In the genomic region with DNA sequence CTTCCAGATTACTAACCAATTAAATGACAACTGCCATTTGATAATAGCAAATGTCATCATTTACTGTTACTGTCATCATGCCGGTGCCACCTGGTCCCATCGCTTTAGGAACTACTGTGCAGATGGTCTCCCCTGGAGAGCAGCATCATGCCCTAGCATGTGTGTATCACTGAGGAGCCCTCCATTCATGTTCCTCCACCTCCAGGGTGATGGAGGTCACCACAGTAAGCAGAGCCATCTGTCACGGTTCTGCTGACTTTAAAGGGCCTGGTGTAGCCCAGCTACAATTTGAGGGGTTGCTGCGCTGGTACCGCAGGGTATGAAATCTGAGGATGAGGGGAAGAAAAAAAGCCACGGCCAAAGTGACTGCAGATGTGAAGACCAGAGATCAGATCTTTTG, we compare ENCODE assay signal across 22 cellular contexts.
"Had no signal": no experiment of that assay in that cellular context is flagged by ENCODE, and none has a peak within 500 bp of the region (broad histone marks: within the 10 kb centered on the region; RNA-seq: fewer than 3 reads in every experiment).

No MANE protein-coding gene starts in this region.

- H3K9me3 Mint-ChIP-seq: activated naive CD4-positive, alpha-beta T cell treated with anti-CD3 and anti-CD28 coated beads, Interleukin-2, amount 50 U/mL, for 24 hours; activated T-helper 2 cell treated with anti-CD3 and anti-CD28 coated beads, Interferon-gamma antibody, Interleukin-2, Interleukin-4, amounts not matched to agents 10 μg/mL and 5 μg/mL and 100 μg/mL, durations not matched to agents 14 hours and 24 hours and 36 hours had no signal

- H3K36me3 Mint-ChIP-seq: activated CD8-positive, alpha-beta memory T cell treated with anti-CD3 and anti-CD28 coated beads, Interleukin-2, amount 10 ng/mL, durations not matched to agents 7 days and 5 days; activated naive CD4-positive, alpha-beta T cell treated with anti-CD3 and anti-CD28 coated beads, Interleukin-2, amount 50 U/mL, for 24 hours; naive thymus-derived CD4-positive, alpha-beta T cell; stimulated activated naive B cell treated with anti-CD40 and anti-IgM and Interleukin-4, amounts not matched to agents 10 μg/mL and 1 μg/mL and 100 μg/mL, for 72 hours had no signal

- H3K4me1 Mint-ChIP-seq: activated CD8-positive, alpha-beta memory T cell treated with anti-CD3 and anti-CD28 coated beads, Interleukin-2, amount 10 ng/mL, durations not matched to agents 7 days and 5 days; activated naive CD4-positive, alpha-beta T cell treated with anti-CD3 and anti-CD28 coated beads, Interleukin-2, amount 50 U/mL, for 24 hours; activated naive CD8-positive, alpha-beta T cell treated with anti-CD3 and anti-CD28 coated beads, Interleukin-2, amount 50 U/mL, for 24 hours; naive thymus-derived CD4-positive, alpha-beta T cell; stimulated activated naive B cell treated with anti-CD40 and anti-IgM and Interleukin-4, amounts not matched to agents 10 μg/mL and 1 μg/mL and 100 μg/mL, for 72 hours had no signal

- ATAC-seq: activated CD4-positive, alpha-beta T cell treated with anti-CD3 and anti-CD28 coated beads for 36 hours; activated CD8-positive, alpha-beta memory T cell treated with anti-CD3 and anti-CD28 coated beads, Interleukin-2, amount 10 ng/mL, durations not matched to agents 7 days and 5 days; activated CD8-positive, alpha-beta T cell treated with anti-CD3 and anti-CD28 coated beads, Interleukin-2, amount 10 ng/mL, durations not matched to agents 7 days and 5 days; activated naive CD8-positive, alpha-beta T cell treated with anti-CD3 and anti-CD28 coated beads, Interleukin-2, amount 50 U/mL, for 24 hours; heart left ventricle; naive thymus-derived CD4-positive, alpha-beta T cell; stimulated activated naive B cell treated with anti-CD40 and anti-IgM and Interleukin-4, amounts not matched to agents 10 μg/mL and 1 μg/mL and 100 μg/mL, for 72 hours had no signal

- H3K4me3 Mint-ChIP-seq: activated CD4-positive, alpha-beta T cell treated with anti-CD3 and anti-CD28 coated beads for 36 hours; activated CD8-positive, alpha-beta memory T cell treated with anti-CD3 and anti-CD28 coated beads, Interleukin-2, amount 10 ng/mL, durations not matched to agents 7 days and 5 days; activated CD8-positive, alpha-beta T cell treated with anti-CD3 and anti-CD28 coated beads, Interleukin-2, amount 10 ng/mL, durations not matched to agents 7 days and 5 days; activated naive CD4-positive, alpha-beta T cell treated with anti-CD3 and anti-CD28 coated beads, Interleukin-2, amount 50 U/mL, for 24 hours; activated naive CD8-positive, alpha-beta T cell treated with anti-CD3 and anti-CD28 coated beads, Interleukin-2, amount 50 U/mL, for 24 hours; naive thymus-derived CD4-positive, alpha-beta T cell; neural progenitor cell; stimulated activated naive B cell treated with anti-CD40 and anti-IgM and Interleukin-4, amounts not matched to agents 10 μg/mL and 1 μg/mL and 100 μg/mL, for 72 hours had no signal

- H3K27ac Mint-ChIP-seq: activated CD4-positive, alpha-beta T cell treated with anti-CD3 and anti-CD28 coated beads for 36 hours; activated CD8-positive, alpha-beta memory T cell treated with anti-CD3 and anti-CD28 coated beads, Interleukin-2, amount 10 ng/mL, durations not matched to agents 7 days and 5 days; activated CD8-positive, alpha-beta T cell treated with anti-CD3 and anti-CD28 coated beads, Interleukin-2, amount 10 ng/mL, durations not matched to agents 7 days and 5 days; activated naive CD4-positive, alpha-beta T cell treated with anti-CD3 and anti-CD28 coated beads, Interleukin-2, amount 50 U/mL, for 24 hours; activated naive CD8-positive, alpha-beta T cell treated with anti-CD3 and anti-CD28 coated beads, Interleukin-2, amount 50 U/mL, for 24 hours; activated T-helper 2 cell treated with anti-CD3 and anti-CD28 coated beads, Interferon-gamma antibody, Interleukin-2, Interleukin-4, amounts not matched to agents 10 μg/mL and 5 μg/mL and 100 μg/mL, durations not matched to agents 14 hours and 24 hours and 36 hours; naive thymus-derived CD4-positive, alpha-beta T cell; neural progenitor cell; stimulated activated naive B cell treated with anti-CD40 and anti-IgM and Interleukin-4, amounts not matched to agents 10 μg/mL and 1 μg/mL and 100 μg/mL, for 72 hours had no signal

- H3K27me3 Mint-ChIP-seq: activated naive CD4-positive, alpha-beta T cell treated with anti-CD3 and anti-CD28 coated beads, Interleukin-2, amount 50 U/mL, for 24 hours had no signal

- DNase-seq: activated CD4-positive, alpha-beta T cell treated with anti-CD3 and anti-CD28 coated beads for 36 hours; activated CD4-positive, CD25-positive, alpha-beta regulatory T cell; activated CD8-positive, alpha-beta memory T cell treated with anti-CD3 and anti-CD28 coated beads, Interleukin-2, amount 10 ng/mL, durations not matched to agents 7 days and 5 days; activated CD8-positive, alpha-beta T cell treated with anti-CD3 and anti-CD28 coated beads, Interleukin-2, amount 10 ng/mL, durations not matched to agents 7 days and 5 days; activated naive CD8-positive, alpha-beta T cell treated with anti-CD3 and anti-CD28 coated beads, Interleukin-2, amount 50 U/mL, for 24 hours; activated T-cell treated with anti-CD3 and anti-CD28 coated beads, Interleukin-2, amount 50 U/mL, for 48 hours; amygdala; central memory CD4-positive, alpha-beta T cell; foreskin fibroblast; heart left ventricle; midbrain; naive thymus-derived CD4-positive, alpha-beta T cell; occipital lobe; stimulated activated CD4-positive, alpha-beta T cell treated with anti-CD3 and anti-CD28 coated beads, Interleukin-1b, Interleukin-23, amount 100 ng/mL, for 48 hours; stimulated activated CD4-positive, alpha-beta T cell treated with anti-CD3 and anti-CD28 coated beads, Interleukin-4, amount 100 ng/mL, for 4 hours; stimulated activated naive B cell treated with anti-CD40 and anti-IgM and Interleukin-4, amounts not matched to agents 10 μg/mL and 1 μg/mL and 100 μg/mL, for 72 hours; stomach; thyroid gland; upper lobe of left lung had no signal
